Comparison of ENCODE assay signal across 20 cellular contexts in the genomic region with DNA sequence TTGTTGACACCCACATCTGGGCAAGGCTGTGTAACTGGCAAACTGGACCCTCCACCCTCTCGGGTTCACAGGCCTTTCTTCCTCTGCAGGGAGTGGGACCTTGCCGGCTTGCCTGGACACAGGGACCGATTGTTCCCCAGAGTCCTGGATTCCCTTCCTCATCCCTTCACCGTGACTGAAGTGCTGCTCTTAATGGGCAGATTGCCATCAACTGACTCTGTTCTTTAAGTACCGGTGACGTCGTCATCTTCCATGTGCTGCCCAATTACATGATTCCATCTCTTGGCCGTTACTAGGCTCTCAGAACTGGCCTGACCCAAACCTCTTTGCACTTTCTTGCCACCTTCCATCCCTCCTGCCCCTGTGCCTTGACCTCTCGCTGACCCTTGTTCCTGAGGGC.
DNase-seq lines count a peak whose midpoint lies in the region; TF ChIP-seq lines count a peak whose summit lies in the region.
"Had no signal": no experiment of that assay in that cellular context is flagged by ENCODE, and none has a peak within 500 bp of the region (broad histone marks: within the 10 kb centered on the region; RNA-seq: fewer than 3 reads in every experiment).

No MANE protein-coding gene starts in this region.

- TF ChIP-seq CTCF in MCF 10A (IDR thresholded peaks at IDR 0.05; ENCODE audit: unreplicated experiment) (no peak), mammary epithelial cell (conservative IDR thresholded peaks at IDR 0.05 in 1 of 2, IDR thresholded peaks at IDR 0.05 in 1 of 2; ENCODE audit: extremely low read depth in 1 of 2, insufficient read depth in 1 of 2, low read depth in 1 of 2, low read length in 2 of 2) (no peak), LNCaP clone FGC (IDR thresholded peaks at IDR 0.05; ENCODE audit: control insufficient read depth, extremely low read depth, insufficient read depth) (no peak), osteoblast (IDR thresholded peaks at IDR 0.05; ENCODE audit: extremely low read depth, low read depth, low read length) (no peak), chondrocyte (IDR thresholded peaks at IDR 0.05) (no peak)

- no peak overlapping the region for H3K27ac ChIP-seq in mammary epithelial cell (ENCODE audit: insufficient read depth, low read depth, low read length)
- H3K27ac ChIP-seq in osteoblast (ENCODE audit: low read depth, low read length), result no peak overlapping the region
- H3K27ac ChIP-seq: ascending aorta, epithelial cell of prostate, hepatocyte, KMS-11, WERI-Rb-1 had no signal

- H3K4me3 ChIP-seq in mammary epithelial cell (replicated peaks in 1 of 3; ENCODE audit: insufficient read depth in 1 of 3, low read depth in 2 of 3, low read length in 3 of 3) (no peak overlapping the region), LNCaP clone FGC (ENCODE audit: low read depth, low read length) (no peak overlapping the region), osteoblast (ENCODE audit: insufficient read depth, low read length) (no peak overlapping the region)
- H3K4me3 ChIP-seq: ascending aorta, hepatocyte had no signal

- no peak overlapping the region for H3K4me2 ChIP-seq in mammary epithelial cell (ENCODE audit: insufficient read depth, low read depth, low read length)
- no peak overlapping the region for H3K4me2 ChIP-seq in osteoblast (ENCODE audit: insufficient read depth, low read length)
- H3K4me2 ChIP-seq: hepatocyte, KMS-11 had no signal

- CTCF ChIA-PET in MCF 10A (lab: Yijun Ruan, JAX), result no interaction called here
- CTCF ChIA-PET in mammary epithelial cell (lab: Charles Lee; ENCODE audit: low non-redundant PET), result no interaction called here

- H3K27me3 ChIP-seq in mammary epithelial cell (ENCODE audit: insufficient read depth, low read length), result peaks cover 4% of the 10 kb centered on the region
- no peaks in the 10 kb centered on the region for H3K27me3 ChIP-seq in osteoblast (ENCODE audit: insufficient read depth, low read length)
- H3K27me3 ChIP-seq: ascending aorta, hepatocyte had no signal

- H2AFZ ChIP-seq in mammary epithelial cell (ENCODE audit: low read depth, low read length) (no peak overlapping the region), osteoblast (ENCODE audit: low read length) (no peak overlapping the region)
- H2AFZ ChIP-seq: hepatocyte had no signal

- WGBS in mammary epithelial cell (ENCODE audit: low coverage, missing lambda C conversion rate), result 73% methylated on average over 7 of the region's 9 CpGs

- peak; percentile 3 for DNase-seq in MCF 10A (ENCODE audit: unreplicated experiment)
- DNase-seq in mammary epithelial cell, result no peak
- DNase-seq in LNCaP clone FGC (ENCODE audit: low read depth), result peak; percentile 4
- peak; percentile 45 for DNase-seq in NCI-H774 (lab: John Stamatoyannopoulos, UW)
- DNase-seq in osteoblast (ENCODE audit: insufficient read length, low spot score, missing footprints), result peak; percentile 30
- DNase-seq in NCI-H526 treated with DMSO at 0.1 percent for 48 hours (lab: John Stamatoyannopoulos, UW), result no peak
- no peak for DNase-seq in chondrocyte (ENCODE audit: low spot score)
- DNase-seq: activated CD4-positive, alpha-beta T cell treated with anti-CD3 and anti-CD28 coated beads, Interleukin-2, amount 10 ng/mL, durations not matched to agents 7 days and 5 days; CD4-positive, alpha-beta T cell; DMS79; immature natural killer cell; MV-4-11; WERI-Rb-1 had no signal

- H3K79me2 ChIP-seq in mammary epithelial cell (ENCODE audit: insufficient read depth, low read length), result no peaks in the 10 kb centered on the region
- no peaks in the 10 kb centered on the region for H3K79me2 ChIP-seq in osteoblast (ENCODE audit: insufficient read depth, low read length)
- H3K79me2 ChIP-seq: hepatocyte had no signal

- H3K9me3 Mint-ChIP-seq in MCF 10A (ENCODE audit: unreplicated experiment) (no peaks in the 10 kb centered on the region), chondrocyte (ENCODE audit: low read depth) (no peaks in the 10 kb centered on the region)
- H3K9me3 Mint-ChIP-seq: activated CD4-positive, alpha-beta T cell treated with anti-CD3 and anti-CD28 coated beads, Interleukin-2, amount 10 ng/mL, durations not matched to agents 7 days and 5 days; activated T-helper 17 cell treated with anti-CD3 and anti-CD28 coated beads, Interleukin-2, amount 50 U/mL, for 72 hours; CD4-positive, alpha-beta T cell; central memory CD8-positive, alpha-beta T cell had no signal

- no peaks in the 10 kb centered on the region for H3K36me3 ChIP-seq in mammary epithelial cell (ENCODE audit: insufficient read depth, low read length)
- no peaks in the 10 kb centered on the region for H3K36me3 ChIP-seq in osteoblast (ENCODE audit: insufficient read depth, low read length)
- H3K36me3 ChIP-seq: ascending aorta, WERI-Rb-1 had no signal

- dilution Hi-C loops in mammary epithelial cell (cut with HindIII; ENCODE audit: low sequenced_read_pairs), result no loop called here

- H3K27ac Mint-ChIP-seq in MCF 10A (ENCODE audit: low read depth, unreplicated experiment) (no peak overlapping the region), chondrocyte (ENCODE audit: unreplicated experiment) (no peak overlapping the region)
- H3K27ac Mint-ChIP-seq: activated CD4-positive, alpha-beta T cell treated with anti-CD3 and anti-CD28 coated beads, Interleukin-2, amount 10 ng/mL, durations not matched to agents 7 days and 5 days; activated naive CD8-positive, alpha-beta T cell; activated T-helper 17 cell treated with anti-CD3 and anti-CD28 coated beads, Interleukin-2, amount 50 U/mL, for 72 hours; CD4-positive, alpha-beta T cell; immature natural killer cell had no signal

- intact Hi-C loops in MCF 10A (cut with micrococcal nuclease) (no loop called here), mammary epithelial cell (cut with micrococcal nuclease) (no loop called here)

- BruUV-seq in MCF 10A (replicated peaks; lab: Mats Ljungman, UMichigan) (no TSS peak), mammary epithelial cell (replicated peaks; lab: Mats Ljungman, UMichigan) (no TSS peak)

- H4K20me1 ChIP-seq in mammary epithelial cell (ENCODE audit: insufficient read depth, low read length) (no peaks in the 10 kb centered on the region), osteoblast (ENCODE audit: insufficient read depth, low read length) (no peaks in the 10 kb centered on the region)

- POLR2A ChIA-PET in MCF 10A (lab: Yijun Ruan, JAX), result no interaction called here

- no peaks in the 10 kb centered on the region for H3K9me3 ChIP-seq in mammary epithelial cell (replicated peaks; ENCODE audit: insufficient read depth, low read length)
- no peaks in the 10 kb centered on the region for H3K9me3 ChIP-seq in osteoblast (ENCODE audit: low read depth, low read length)
- H3K9me3 ChIP-seq: ascending aorta had no signal

- no peak overlapping the region for H3K9ac ChIP-seq in mammary epithelial cell (ENCODE audit: insufficient read depth, low read length)
- H3K9ac ChIP-seq: KMS-11 had no signal

- H3K4me1 Mint-ChIP-seq in MCF 10A (ENCODE audit: insufficient read depth, unreplicated experiment) (no peaks in the 10 kb centered on the region), chondrocyte (ENCODE audit: low read depth) (peaks cover 16% of the 10 kb centered on the region)
- H3K4me1 Mint-ChIP-seq: activated CD4-positive, alpha-beta T cell treated with anti-CD3 and anti-CD28 coated beads, Interleukin-2, amount 10 ng/mL, durations not matched to agents 7 days and 5 days; activated T-helper 17 cell treated with anti-CD3 and anti-CD28 coated beads, Interleukin-2, amount 50 U/mL, for 72 hours; central memory CD8-positive, alpha-beta T cell; immature natural killer cell had no signal

- no peaks in the 10 kb centered on the region for H3K4me1 ChIP-seq in mammary epithelial cell (ENCODE audit: insufficient read depth, low read length)
- H3K4me1 ChIP-seq in osteoblast (ENCODE audit: insufficient read depth, low read length), result no peaks in the 10 kb centered on the region
- H3K4me1 ChIP-seq: ascending aorta had no signal

- H3K4me3 Mint-ChIP-seq in MCF 10A (ENCODE audit: unreplicated experiment) (no peak overlapping the region), chondrocyte (ENCODE audit: unreplicated experiment) (no peak overlapping the region)
- H3K4me3 Mint-ChIP-seq: activated CD4-positive, alpha-beta T cell treated with anti-CD3 and anti-CD28 coated beads, Interleukin-2, amount 10 ng/mL, durations not matched to agents 7 days and 5 days; activated naive CD8-positive, alpha-beta T cell; activated T-helper 17 cell treated with anti-CD3 and anti-CD28 coated beads, Interleukin-2, amount 50 U/mL, for 72 hours; CD4-positive, alpha-beta T cell; central memory CD8-positive, alpha-beta T cell; immature natural killer cell had no signal

- H3K27me3 Mint-ChIP-seq in MCF 10A (ENCODE audit: insufficient read depth, unreplicated experiment), result peaks cover 91% of the 10 kb centered on the region
- no peaks in the 10 kb centered on the region for H3K27me3 Mint-ChIP-seq in chondrocyte (ENCODE audit: low read depth)
- H3K27me3 Mint-ChIP-seq: activated CD4-positive, alpha-beta T cell treated with anti-CD3 and anti-CD28 coated beads, Interleukin-2, amount 10 ng/mL, durations not matched to agents 7 days and 5 days; central memory CD8-positive, alpha-beta T cell had no signal

- in situ Hi-C loops in mammary epithelial cell (cut with MboI; ENCODE audit: low sequenced_read_pairs in 2 of 2), result no loop called here

- H3K36me3 Mint-ChIP-seq in MCF 10A (ENCODE audit: insufficient read depth, unreplicated experiment) (no peaks in the 10 kb centered on the region), chondrocyte (ENCODE audit: low read depth) (peaks cover 3% of the 10 kb centered on the region)
- H3K36me3 Mint-ChIP-seq: activated naive CD8-positive, alpha-beta T cell; immature natural killer cell had no signal

Comparison
In these comparisons a context has a peak if more than half of its experiments do, and no peak if none do; other contexts are left out.
1. DNase-seq: peak in MCF 10A (single experiment), LNCaP clone FGC (single experiment), NCI-H774 (single experiment) and osteoblast (single experiment); none in mammary epithelial cell (single experiment), NCI-H526 treated with DMSO at 0.1 percent for 48 hours (single experiment) and chondrocyte (single experiment).